1 cellular context compared by ENCODE assay signal in genomic region chr21:26850116-26850643, GRCh38.
TF ChIP-seq lines count a peak whose summit lies in the region.

No MANE protein-coding gene starts in this region.

TF ChIP-seq in K562, 482 proteins besides CTCF, POLR2A, EP300 and RAD21 (continued from another document):
- TF ChIP-seq, protein P1, sequence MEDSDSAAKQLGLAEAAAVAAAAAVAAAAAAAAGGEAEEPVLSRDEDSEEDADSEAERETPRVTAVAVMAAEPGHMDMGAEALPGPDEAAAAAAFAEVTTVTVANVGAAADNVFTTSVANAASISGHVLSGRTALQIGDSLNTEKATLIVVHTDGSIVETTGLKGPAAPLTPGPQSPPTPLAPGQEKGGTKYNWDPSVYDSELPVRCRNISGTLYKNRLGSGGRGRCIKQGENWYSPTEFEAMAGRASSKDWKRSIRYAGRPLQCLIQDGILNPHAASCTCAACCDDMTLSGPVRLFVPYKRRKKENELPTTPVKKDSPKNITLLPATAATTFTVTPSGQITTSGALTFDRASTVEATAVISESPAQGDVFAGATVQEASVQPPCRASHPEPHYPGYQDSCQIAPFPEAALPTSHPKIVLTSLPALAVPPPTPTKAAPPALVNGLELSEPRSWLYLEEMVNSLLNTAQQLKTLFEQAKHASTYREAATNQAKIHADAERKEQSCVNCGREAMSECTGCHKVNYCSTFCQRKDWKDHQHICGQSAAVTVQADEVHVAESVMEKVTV (CRISPR knock-in tag; IDR thresholded peaks at IDR 0.05), result peak; percentile 75; the same call in 1 of the 2 replicates
- TF ChIP-seq DACH1 (IDR thresholded peaks at IDR 0.05; ENCODE audit: partially characterized antibody), result peak; percentile 55
- 0 out of 2 replicates have a peak, but pooled peaks have one; percentile 32 for TF ChIP-seq RFX5 (IDR thresholded peaks at IDR 0.05; ENCODE audit: low read depth, low read length)
- TF ChIP-seq POLR2H (tag; IDR thresholded peaks at IDR 0.05; ENCODE audit: low read depth), result 0 out of 2 replicates have a peak, but pooled peaks have one; percentile 27
